26 cellular contexts compared by ENCODE assay signal in the genomic region with DNA sequence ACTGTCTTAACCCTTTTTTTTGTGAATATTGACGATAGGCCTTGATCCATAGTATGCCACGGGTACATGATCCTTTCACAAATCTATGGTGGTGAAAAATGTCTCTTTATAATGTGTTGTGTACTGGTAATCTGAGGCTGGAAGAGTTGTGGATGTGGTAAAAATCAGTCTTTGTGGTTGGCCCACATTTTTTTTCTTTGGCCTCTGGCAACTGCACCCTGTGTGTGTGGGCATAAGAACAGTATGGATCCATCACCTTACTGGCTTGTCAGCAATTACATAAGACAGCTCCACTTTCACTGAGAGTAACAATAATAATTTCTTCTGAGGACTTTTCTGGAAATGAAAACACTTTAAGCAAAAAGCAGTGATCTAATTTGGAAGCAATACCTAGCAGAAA.
DNase-seq lines count a peak whose midpoint lies in the region; ATAC-seq and TF ChIP-seq lines count a peak whose summit lies in the region.
"Had no signal": no experiment of that assay in that cellular context is flagged by ENCODE, and none has a peak within 500 bp of the region (broad histone marks: within the 10 kb centered on the region; RNA-seq: fewer than 3 reads in every experiment).

No MANE protein-coding gene starts in this region.

- no peaks in the 10 kb centered on the region for H4K20me1 ChIP-seq in DND-41 (ENCODE audit: insufficient read depth, low read length)

- H3K27me3 ChIP-seq in DND-41 (ENCODE audit: insufficient read depth, low read length, poor library complexity) (no peaks in the 10 kb centered on the region), esophagus muscularis mucosa (no peaks in the 10 kb centered on the region), uterus (no peaks in the 10 kb centered on the region)
- H3K27me3 ChIP-seq: brain microvascular endothelial cell, vagina had no signal

- ATAC-seq in DND-41 (ENCODE audit: insufficient read depth, low read depth), result peak; percentile 39; the same call in 1 of the 3 replicates
- ATAC-seq in SK-N-SH treated with all-trans-retinoic acid at 6 μM for 48 hours, result peak; percentile 38
- no peak for ATAC-seq in activated CD4-positive, alpha-beta T cell treated with anti-CD3 and anti-CD28 coated beads for 36 hours
- no peak for ATAC-seq in HG03520 (IDR thresholded peaks at IDR 0.05; ENCODE audit: unreplicated experiment)
- ATAC-seq: CD8-positive, alpha-beta T cell had no signal

- H3K4me1 ChIP-seq in DND-41 (ENCODE audit: insufficient read depth, low read length) (no peaks in the 10 kb centered on the region), esophagus muscularis mucosa (peaks cover 0 to 33% (median 21%) of the 10 kb centered on the region in 4 donors), uterus (no peaks in the 10 kb centered on the region)
- H3K4me1 ChIP-seq: vagina had no signal

- no peak for TF ChIP-seq EP300 in esophagus muscularis mucosa (IDR thresholded peaks at IDR 0.05)

- no peak overlapping the region for H3K4me2 ChIP-seq in DND-41 (ENCODE audit: insufficient read depth, low read length)

- no peaks in the 10 kb centered on the region for H3K27me3 Mint-ChIP-seq in nephron (ENCODE audit: low read depth)
- peaks cover 13% of the 10 kb centered on the region for H3K27me3 Mint-ChIP-seq in activated CD4-positive, alpha-beta T cell treated with anti-CD3 and anti-CD28 coated beads for 36 hours

- TF ChIP-seq POLR2A in esophagus muscularis mucosa (IDR thresholded peaks at IDR 0.05; ENCODE audit: low read depth) (no peak), uterus (IDR thresholded peaks at IDR 0.05) (no peak)

- H3K36me3 ChIP-seq in DND-41 (ENCODE audit: insufficient read depth, low read length) (no peaks in the 10 kb centered on the region), esophagus muscularis mucosa (no peaks in the 10 kb centered on the region), uterus (no peaks in the 10 kb centered on the region)
- H3K36me3 ChIP-seq: brain microvascular endothelial cell, thoracic aorta, vagina, WERI-Rb-1 had no signal

- H3K27ac ChIP-seq in DND-41 (ENCODE audit: low read length), result no peak overlapping the region
- peak overlapping the region; percentile 33 to 63 (median 53) for H3K27ac ChIP-seq in esophagus muscularis mucosa (replicated peaks in 1 of 4)
- no peak overlapping the region for H3K27ac ChIP-seq in uterus
- H3K27ac ChIP-seq: brain microvascular endothelial cell, thoracic aorta, vagina, WERI-Rb-1 had no signal

- CTCF ChIA-PET in activated CD4-positive, alpha-beta T cell treated with anti-CD3 and anti-CD28 coated beads for 36 hours (lab: Charles Lee), result interaction anchor here (0.6 kb wide), 1 partner anchor 35 kb away, joined by 3 read pairs; no protein-coding TSS in a partner anchor

- intact Hi-C loops in esophagus muscularis mucosa (cut with DNase I) (no loop called here), uterus (cut with DNase I; ENCODE audit: low total_unique reads) (no loop called here)
- intact Hi-C loops in activated CD4-positive, alpha-beta T cell treated with anti-CD3 and anti-CD28 coated beads for 36 hours (cut with DNase I, micrococcal nuclease), result no loop called here

- no peak overlapping the region for H3K4me3 Mint-ChIP-seq in nephron
- no peak overlapping the region for H3K4me3 Mint-ChIP-seq in activated CD4-positive, alpha-beta T cell treated with anti-CD3 and anti-CD28 coated beads for 36 hours
- H3K4me3 Mint-ChIP-seq: activated CD4-positive, alpha-beta T cell treated with anti-CD3 and anti-CD28 coated beads, Interleukin-2, amount 10 ng/mL, durations not matched to agents 24 days and 14 days; activated T-cell treated with anti-CD3 and anti-CD28 coated beads, Interleukin-2, amount 50 U/mL, for 24 hours; CD8-positive, alpha-beta T cell had no signal

- peaks cover 29% of the 10 kb centered on the region for H3K9me3 Mint-ChIP-seq in nephron
- peaks cover 4% of the 10 kb centered on the region for H3K9me3 Mint-ChIP-seq in activated CD4-positive, alpha-beta T cell treated with anti-CD3 and anti-CD28 coated beads for 36 hours (ENCODE audit: low read depth)

- H3K4me3 ChIP-seq in DND-41 (ENCODE audit: low read depth in 1 of 2, low read length in 2 of 2) (no peak overlapping the region), esophagus muscularis mucosa (no peak overlapping the region), uterus (no peak overlapping the region)
- H3K4me3 ChIP-seq: lung, thoracic aorta, vagina had no signal

- POLR2A ChIA-PET in activated CD4-positive, alpha-beta T cell treated with anti-CD3 and anti-CD28 coated beads for 36 hours (lab: Charles Lee), result no interaction called here

- H3K4me1 Mint-ChIP-seq in nephron, result peaks cover 22% of the 10 kb centered on the region
- H3K4me1 Mint-ChIP-seq in activated CD4-positive, alpha-beta T cell treated with anti-CD3 and anti-CD28 coated beads for 36 hours, result no peaks in the 10 kb centered on the region
- H3K4me1 Mint-ChIP-seq: activated CD4-positive, alpha-beta T cell treated with anti-CD3 and anti-CD28 coated beads, Interleukin-2, amount 10 ng/mL, durations not matched to agents 24 days and 14 days had no signal

- DNase-seq in DND-41 (no peak), esophagus muscularis mucosa (ENCODE audit: extremely low spot score) (no peak), uterus (no peak)
- DNase-seq in effector CD8-positive, alpha-beta T cell (lab: John Stamatoyannopoulos, UW), result no peak
- DNase-seq in activated CD4-positive, alpha-beta T cell treated with anti-CD3 and anti-CD28 coated beads for 36 hours, result no peak
- DNase-seq: activated CD4-positive, alpha-beta T cell treated with anti-CD3 and anti-CD28 coated beads, Interleukin-2, amount 10 ng/mL, durations not matched to agents 24 days and 14 days; activated gamma-delta T cell treated with Interleukin-2 at 50 U/mL for 16 hours; activated T-cell treated with anti-CD3 and anti-CD28 coated beads, Interleukin-2, amount 50 U/mL, for 24 hours; brain microvascular endothelial cell; CD8-positive, alpha-beta T cell; NCI-H1092 treated with DMSO at 0.1 percent for 48 hours; NCI-H187; NCI-H2171 treated with DMSO at 0.1 percent for 48 hours; NCI-H524; posterior cingulate gyrus; Right ventricle myocardium superior; stimulated activated naive CD4-positive, alpha-beta T cell treated with Interleukin-2 at 50 U/mL for 16 hours; SW 1271; T-helper 9 cell; WERI-Rb-1 had no signal

- H3K79me2 ChIP-seq in DND-41 (ENCODE audit: insufficient read depth, low read length), result no peaks in the 10 kb centered on the region

- H3K9me3 ChIP-seq in DND-41 (ENCODE audit: insufficient read depth, low read length, severe bottlenecking), result peaks cover 10% of the 10 kb centered on the region
- H3K9me3 ChIP-seq in esophagus muscularis mucosa, result peaks cover 0 to 19% (median 6%) of the 10 kb centered on the region in 4 donors
- H3K9me3 ChIP-seq in uterus, result no peaks in the 10 kb centered on the region
- H3K9me3 ChIP-seq: vagina had no signal

- 69% methylated on average over 2 of the region's 2 CpGs for WGBS in esophagus muscularis mucosa

- H2AFZ ChIP-seq in DND-41 (ENCODE audit: low read depth, low read length), result no peak overlapping the region

- TF ChIP-seq CTCF in DND-41 (IDR thresholded peaks at IDR 0.05; ENCODE audit: borderline replicate concordance, extremely low read depth, low read length, poor library complexity, severe bottlenecking) (no peak), esophagus muscularis mucosa (IDR thresholded peaks at IDR 0.05) (no peak), nephron (IDR thresholded peaks at IDR 0.05; ENCODE audit: unreplicated experiment in 3 of 3) (no peak), uterus (IDR thresholded peaks at IDR 0.05) (no peak)

- H3K27ac Mint-ChIP-seq in nephron, result peak overlapping the region; percentile 25 to 95 (median 92)
- no peak overlapping the region for H3K27ac Mint-ChIP-seq in activated CD4-positive, alpha-beta T cell treated with anti-CD3 and anti-CD28 coated beads for 36 hours
- H3K27ac Mint-ChIP-seq: activated CD4-positive, alpha-beta T cell treated with anti-CD3 and anti-CD28 coated beads, Interleukin-2, amount 10 ng/mL, durations not matched to agents 24 days and 14 days; activated T-cell treated with anti-CD3 and anti-CD28 coated beads, Interleukin-2, amount 50 U/mL, for 24 hours; CD8-positive, alpha-beta T cell had no signal

- no peak overlapping the region for H3K9ac ChIP-seq in DND-41 (ENCODE audit: low read depth, low read length)

- no peaks in the 10 kb centered on the region for H3K36me3 Mint-ChIP-seq in nephron (ENCODE audit: low read depth)
- no peaks in the 10 kb centered on the region for H3K36me3 Mint-ChIP-seq in activated CD4-positive, alpha-beta T cell treated with anti-CD3 and anti-CD28 coated beads for 36 hours (ENCODE audit: low read depth)
- H3K36me3 Mint-ChIP-seq: CD8-positive, alpha-beta T cell had no signal

TF ChIP-seq in SK-N-SH treated with all-trans-retinoic acid at 6 μM for 48 hours, 23 proteins besides CTCF, POLR2A, EP300 and RAD21:
- TF ChIP-seq BACH2 (CRISPR knock-in tag; IDR thresholded peaks at IDR 0.05; ENCODE audit: borderline replicate concordance), result no peak
- no peak for TF ChIP-seq ARNTL (CRISPR knock-in tag; IDR thresholded peaks at IDR 0.05; ENCODE audit: borderline replicate concordance, low read depth)
- no peak for TF ChIP-seq TCF4 (CRISPR knock-in tag; IDR thresholded peaks at IDR 0.05; ENCODE audit: borderline replicate concordance)
- TF ChIP-seq ZNF70 (CRISPR knock-in tag; IDR thresholded peaks at IDR 0.05), result no peak
- TF ChIP-seq ZNF565 (CRISPR knock-in tag; conservative IDR thresholded peaks at IDR 0.05; ENCODE audit: low read depth), result no peak
- no peak for TF ChIP-seq ZFP3 (CRISPR knock-in tag; IDR thresholded peaks at IDR 0.05)
- TF ChIP-seq GLIS3 (CRISPR knock-in tag; IDR thresholded peaks at IDR 0.05), result no peak
- 0 out of 2 replicates have a peak, but pooled peaks have one; percentile 16 for TF ChIP-seq RARB (CRISPR knock-in tag; IDR thresholded peaks at IDR 0.05)
- peak; percentile 66 for TF ChIP-seq ISL1 (CRISPR knock-in tag; IDR thresholded peaks at IDR 0.05)
- TF ChIP-seq, protein P1, sequence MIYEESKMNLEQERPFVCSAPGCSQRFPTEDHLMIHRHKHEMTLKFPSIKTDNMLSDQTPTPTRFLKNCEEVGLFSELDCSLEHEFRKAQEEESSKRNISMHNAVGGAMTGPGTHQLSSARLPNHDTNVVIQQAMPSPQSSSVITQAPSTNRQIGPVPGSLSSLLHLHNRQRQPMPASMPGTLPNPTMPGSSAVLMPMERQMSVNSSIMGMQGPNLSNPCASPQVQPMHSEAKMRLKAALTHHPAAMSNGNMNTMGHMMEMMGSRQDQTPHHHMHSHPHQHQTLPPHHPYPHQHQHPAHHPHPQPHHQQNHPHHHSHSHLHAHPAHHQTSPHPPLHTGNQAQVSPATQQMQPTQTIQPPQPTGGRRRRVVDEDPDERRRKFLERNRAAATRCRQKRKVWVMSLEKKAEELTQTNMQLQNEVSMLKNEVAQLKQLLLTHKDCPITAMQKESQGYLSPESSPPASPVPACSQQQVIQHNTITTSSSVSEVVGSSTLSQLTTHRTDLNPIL (CRISPR knock-in tag; IDR thresholded peaks at IDR 0.05; ENCODE audit: low read depth), result no peak

Comparison
In these comparisons a context has a peak if more than half of its experiments do, and no peak if none do; other contexts are left out.
1. ATAC-seq: peak in DND-41 (single experiment) and SK-N-SH treated with all-trans-retinoic acid at 6 μM for 48 hours (single experiment); none in activated CD4-positive, alpha-beta T cell treated with anti-CD3 and anti-CD28 coated beads for 36 hours (single experiment) and HG03520 (single experiment).
2. H3K27ac ChIP-seq: peak in esophagus muscularis mucosa (4 of 4); none in DND-41 (single experiment) and uterus (0 of 2).